9 cellular contexts compared by ENCODE assay signal in the genomic region with DNA sequence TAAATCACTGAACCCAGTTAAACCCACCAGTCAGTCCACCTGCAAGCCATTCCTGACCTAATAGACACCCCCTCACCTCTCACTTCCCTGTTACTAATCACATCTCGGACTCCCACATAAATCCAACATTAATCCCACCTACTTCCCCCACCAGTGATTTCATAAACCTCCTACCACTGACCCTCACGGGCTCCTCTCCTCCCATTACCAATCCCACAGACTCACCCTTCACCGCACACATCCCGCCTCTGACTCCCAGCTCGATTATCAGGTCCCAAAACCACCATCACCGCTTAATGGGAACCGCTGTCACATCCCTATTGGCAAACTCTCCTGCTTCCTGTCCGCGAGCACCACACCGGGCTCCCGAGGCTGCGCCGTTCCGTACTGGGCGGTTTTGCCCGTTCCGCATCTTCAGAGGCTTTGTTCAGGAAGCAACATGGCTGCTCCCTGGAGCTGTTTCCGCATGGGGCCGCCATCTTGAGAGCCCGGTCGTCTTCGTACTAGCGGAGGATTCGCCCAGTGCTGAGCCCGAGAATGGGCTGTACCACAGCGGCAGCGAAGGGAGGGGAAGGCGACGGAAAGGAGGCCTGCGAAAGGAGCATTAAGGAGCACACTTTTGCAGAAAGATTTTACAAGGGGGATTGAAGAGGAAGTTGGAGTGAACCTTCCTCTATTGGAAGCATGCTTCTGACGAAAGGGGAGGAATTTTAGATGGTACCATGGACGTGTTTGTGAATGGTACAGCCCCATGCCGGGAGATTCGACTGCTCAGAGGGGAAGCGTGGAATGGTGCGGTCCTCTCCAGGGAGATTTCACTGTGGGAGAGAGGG. TPM values are rescaled to one million over a fixed set of nuclear protein-coding genes. Genes with fewer than 3 reads are reported as not detected.
A peak's percentile ranks its signal among the peaks of the same experiment; 100 is the strongest.
DNase-seq lines count a peak whose midpoint lies in the region; ATAC-seq and TF ChIP-seq lines count a peak whose summit lies in the region.
"Had no signal": no experiment of that assay in that cellular context is flagged by ENCODE, and none has a peak within 500 bp of the region (broad histone marks: within the 10 kb centered on the region; RNA-seq: fewer than 3 reads in every experiment).

Gene ZNF300, minus strand, starts transcription at position 502 of the 833 bp plus-strand sequence. CDS start 1,825 bp downstream, outside the sequence.

- intact Hi-C loops in body of pancreas (cut with DNase I): no loop called here
- intact Hi-C loops in prostate gland (cut with DNase I): no loop called here

- peak within 1 kb of the TSS; percentile 6 to 15 for H3K4me3 ChIP-seq in body of pancreas
- H3K4me3 ChIP-seq in prostate gland: peak within 1 kb of the TSS; percentile 40 to 44

- peak; percentile 100 for ATAC-seq in body of pancreas
- ATAC-seq in HG03469 (IDR thresholded peaks at IDR 0.05; ENCODE audit: unreplicated experiment): no peak

- H3K27me3 ChIP-seq in body of pancreas: no peaks in the 10 kb centered on the region
- H3K27me3 ChIP-seq in prostate gland (replicated peaks; ENCODE audit: insufficient read depth): no peaks in the 10 kb centered on the region

- peak; percentile 20 to 80 (median 53) for TF ChIP-seq POLR2A in body of pancreas (IDR thresholded peaks at IDR 0.05)
- no peak for TF ChIP-seq POLR2A in prostate gland (IDR thresholded peaks at IDR 0.05)

- DNase-seq in DMS114 treated with DMSO at 0.1 percent for 48 hours (lab: John Stamatoyannopoulos, UW; ENCODE audit: unreplicated experiment) (peak; percentile 65), HuH-7 (ENCODE audit: low spot score) (peak; percentile 68), T-helper 2 cell (peak in 4 of 5 experiments; percentile 7 to 40 (median 30)), body of pancreas (peak; percentile 82 to 90 (median 88)), hippocampal formation (lab: John Stamatoyannopoulos, UW) (peak; percentile 83 to 86), prostate gland (ENCODE audit: low spot score) (peak; percentile 82), ureter (ENCODE audit: low spot score) (peak; percentile 89)

- H3K4me1 ChIP-seq in body of pancreas: peaks cover 4% of the 10 kb centered on the region
- no peaks in the 10 kb centered on the region for H3K4me1 ChIP-seq in prostate gland (replicated peaks)

- TF ChIP-seq CTCF in body of pancreas (IDR thresholded peaks at IDR 0.05): peak in 1 of 7 experiments; percentile 3
- TF ChIP-seq CTCF in prostate gland (IDR thresholded peaks at IDR 0.05): peak in 1 of 4 experiments; percentile 14

- H3K9me3 ChIP-seq in body of pancreas (peaks cover 0 to 28% (median 0%) of the 10 kb centered on the region in 3 donors), prostate gland (no peaks in the 10 kb centered on the region)

- WGBS in body of pancreas, 2 donors: 5 to 8% methylated on average over 36 of the region's 36 CpGs
- 6% methylated on average over 36 of the region's 36 CpGs for WGBS in prostate gland

- H3K36me3 ChIP-seq in body of pancreas (replicated peaks in 1 of 2; ENCODE audit: insufficient read depth in 1 of 2, low read depth in 2 of 2): peaks cover 0 to 2% of the 10 kb centered on the region in 2 donors
- no peaks in the 10 kb centered on the region for H3K36me3 ChIP-seq in prostate gland

- H3K27ac ChIP-seq in body of pancreas: peak within 1 kb of the TSS; percentile 6 to 76 (median 62)
- peak within 1 kb of the TSS; percentile 48 to 63 for H3K27ac ChIP-seq in prostate gland
- H3K27ac ChIP-seq: KMS-11 had no signal

RNA-seq across cellular contexts. Expression of gene ZNF300, which starts in this region (rescaled TPM):
- 1 to 10 TPM; 4.7 to 7.9 TPM for total RNA-seq in body of pancreas
- 1 to 10 TPM; 4.6 to 6.7 TPM for total RNA-seq in prostate gland
- 7.3 TPM for total RNA-seq in ureter

Comparison
In these comparisons a context has a peak if more than half of its experiments do, and no peak if none do; other contexts are left out.
1. DNase-seq: peak in every context shown above with its lines; median percentile 89 in ureter; 88 in body of pancreas; 84 in hippocampal formation; 82 in prostate gland; 68 in HuH-7; 65 in DMS114 treated with DMSO at 0.1 percent for 48 hours; 30 in T-helper 2 cell.